1 cellular context compared by ENCODE assay signal in genomic region chr11:27506200-27507182, GRCh38.
TF ChIP-seq lines count a peak whose summit lies in the region.

TSS of gene LIN7C (minus strand) at chr11:27506769. CDS start at chr11:27506752, 17 bp downstream.

TF ChIP-seq in GM12878, 131 proteins besides CTCF, POLR2A, EP300 and RAD21 (continued from another document and continues in another):
- TF ChIP-seq ZZZ3 (IDR thresholded peaks at IDR 0.05; ENCODE audit: control insufficient read depth, insufficient read length, low read depth): no peak
- peak; percentile 27 for TF ChIP-seq SMAD1 (IDR thresholded peaks at IDR 0.05; ENCODE audit: low read depth, partially characterized antibody)
- no peak for TF ChIP-seq SUPT20H (IDR thresholded peaks at IDR 0.05; ENCODE audit: borderline replicate concordance, control insufficient read depth, low read depth, low read length)
- TF ChIP-seq ATF2 (IDR thresholded peaks at IDR 0.05; ENCODE audit: low read length): no peak
- TF ChIP-seq IRF4 (IDR thresholded peaks at IDR 0.05; ENCODE audit: low read depth, low read length): 0 out of 2 replicates have a peak, but pooled peaks have one; percentile 20
- TF ChIP-seq KAT2A (conservative IDR thresholded peaks at IDR 0.05; ENCODE audit: control insufficient read depth, low read depth, low read length): no peak
- no peak for TF ChIP-seq SKIL (IDR thresholded peaks at IDR 0.05; ENCODE audit: low read depth, poor library complexity, severe bottlenecking)
- no peak for TF ChIP-seq RBBP5 (conservative IDR thresholded peaks at IDR 0.05)
- peak; percentile 99 for TF ChIP-seq CHD2 (IDR thresholded peaks at IDR 0.05; ENCODE audit: borderline replicate concordance, low read depth, low read length)
- TF ChIP-seq CEBPB (IDR thresholded peaks at IDR 0.05; ENCODE audit: borderline replicate concordance in 1 of 2, low read depth in 2 of 2, low read length in 2 of 2): no peak
- TF ChIP-seq E4F1 (IDR thresholded peaks at IDR 0.05; ENCODE audit: borderline replicate concordance, partially characterized antibody): no peak
- peak; percentile 43; the same call in 1 of the 2 replicates for TF ChIP-seq ZNF687 (IDR thresholded peaks at IDR 0.05)
- no peak for TF ChIP-seq HDAC2 (IDR thresholded peaks at IDR 0.05)
- TF ChIP-seq STAT1 (conservative IDR thresholded peaks at IDR 0.05): no peak
- TF ChIP-seq RELB (IDR thresholded peaks at IDR 0.05; ENCODE audit: low read depth): peak; percentile 84
- TF ChIP-seq USF1 (IDR thresholded peaks at IDR 0.05; ENCODE audit: borderline replicate concordance, extremely low read length, insufficient read depth, low read depth, low read length): no peak
- TF ChIP-seq POLR2AphosphoS5 (IDR thresholded peaks at IDR 0.05; ENCODE audit: low read length): peak; percentile 97
- peak; percentile 42; the same call in 1 of the 2 replicates for TF ChIP-seq NR2F1 (conservative IDR thresholded peaks at IDR 0.05)
- no peak; the same call in 1 of the 2 replicates for TF ChIP-seq RB1 (IDR thresholded peaks at IDR 0.05; ENCODE audit: borderline replicate concordance)
- no peak for TF ChIP-seq ZSCAN29 (IDR thresholded peaks at IDR 0.05)
- TF ChIP-seq LARP7 (IDR thresholded peaks at IDR 0.05): peak; percentile 51
- peak; percentile 97 for TF ChIP-seq PML (IDR thresholded peaks at IDR 0.05; ENCODE audit: low read length)
- no peak for TF ChIP-seq ESRRA (IDR thresholded peaks at IDR 0.05; ENCODE audit: low read length)
- TF ChIP-seq ZNF274 (IDR thresholded peaks at IDR 0.05; ENCODE audit: insufficient read depth, insufficient read length): no peak
- TF ChIP-seq POU2F2 (IDR thresholded peaks at IDR 0.05; ENCODE audit: borderline replicate concordance, low read depth, low read length): peak; percentile 85; the same call in 2 of the 3 replicates
- peak; percentile 79; the same call in 1 of the 2 replicates for TF ChIP-seq BACH1 (IDR thresholded peaks at IDR 0.05; ENCODE audit: borderline replicate concordance)
- TF ChIP-seq MTA3 (IDR thresholded peaks at IDR 0.05; ENCODE audit: borderline replicate concordance, low read length): no peak
- no peak for TF ChIP-seq FOS (IDR thresholded peaks at IDR 0.05; ENCODE audit: borderline replicate concordance, extremely low read depth, insufficient read length)
- no peak for TF ChIP-seq ETV6 (conservative IDR thresholded peaks at IDR 0.05 in 1 of 2, IDR thresholded peaks at IDR 0.05 in 1 of 2; ENCODE audit: borderline replicate concordance in 1 of 2, low read depth in 1 of 2)
- peak; percentile 27; the same call in 1 of the 2 replicates for TF ChIP-seq EED (IDR thresholded peaks at IDR 0.05; ENCODE audit: low read depth)
- TF ChIP-seq NBN (IDR thresholded peaks at IDR 0.05): peak; percentile 91
- no peak for TF ChIP-seq EZH2 (IDR thresholded peaks at IDR 0.05; ENCODE audit: borderline replicate concordance, control insufficient read depth, low read depth, low read length)
- TF ChIP-seq RCOR1 (conservative IDR thresholded peaks at IDR 0.05; ENCODE audit: low read depth, low read length): peak; percentile 95
- peak; percentile 22 for TF ChIP-seq HDAC6 (IDR thresholded peaks at IDR 0.05; ENCODE audit: unreplicated experiment)
- peak; percentile 72; the same call in 1 of the 2 replicates for TF ChIP-seq SIN3A (IDR thresholded peaks at IDR 0.05; ENCODE audit: low read depth, low read length)
- 0 out of 2 replicates have a peak, but pooled peaks have one; percentile 47 for TF ChIP-seq TARDBP (IDR thresholded peaks at IDR 0.05; ENCODE audit: borderline replicate concordance)
- TF ChIP-seq HCFC1 (IDR thresholded peaks at IDR 0.05; ENCODE audit: low read length): peak; percentile 62; the same call in 1 of the 2 replicates
- TF ChIP-seq WRNIP1 (IDR thresholded peaks at IDR 0.05; ENCODE audit: borderline replicate concordance, low read depth, low read length): no peak
- peak; percentile 94 for TF ChIP-seq POLR2AphosphoS2 (IDR thresholded peaks at IDR 0.05; ENCODE audit: low read depth, low read length)
- no peak for TF ChIP-seq TCF7 (IDR thresholded peaks at IDR 0.05; ENCODE audit: borderline replicate concordance)
- TF ChIP-seq MXI1 (IDR thresholded peaks at IDR 0.05; ENCODE audit: low read depth, low read length): peak; percentile 31; the same call in 1 of the 2 replicates
- TF ChIP-seq SMARCA5 (IDR thresholded peaks at IDR 0.05): 0 out of 2 replicates have a peak, but pooled peaks have one; percentile 35
- peak; percentile 50 for TF ChIP-seq MAX (IDR thresholded peaks at IDR 0.05; ENCODE audit: low read depth, low read length)
- TF ChIP-seq BCLAF1 (IDR thresholded peaks at IDR 0.05): no peak
- no peak for TF ChIP-seq KDM1A (IDR thresholded peaks at IDR 0.05; ENCODE audit: borderline replicate concordance)
- TF ChIP-seq RFX5 (IDR thresholded peaks at IDR 0.05; ENCODE audit: low read depth, low read length): no peak
- peak; percentile 93 for TF ChIP-seq TAF1 (IDR thresholded peaks at IDR 0.05; ENCODE audit: borderline replicate concordance, low read depth, low read length)
- no peak for TF ChIP-seq E2F4 (IDR thresholded peaks at IDR 0.05; ENCODE audit: low read depth, low read length)
- TF ChIP-seq GABPA (IDR thresholded peaks at IDR 0.05; ENCODE audit: low read depth): peak; percentile 90
- TF ChIP-seq SMAD5 (IDR thresholded peaks at IDR 0.05; ENCODE audit: low read depth): peak; percentile 91
- TF ChIP-seq NFIC (IDR thresholded peaks at IDR 0.05; ENCODE audit: low read depth, low read length): no peak
- TF ChIP-seq RELA (IDR thresholded peaks at IDR 0.05; ENCODE audit: borderline replicate concordance, partially characterized antibody): no peak
